29 cellular contexts compared by ENCODE assay signal in the genomic region with DNA sequence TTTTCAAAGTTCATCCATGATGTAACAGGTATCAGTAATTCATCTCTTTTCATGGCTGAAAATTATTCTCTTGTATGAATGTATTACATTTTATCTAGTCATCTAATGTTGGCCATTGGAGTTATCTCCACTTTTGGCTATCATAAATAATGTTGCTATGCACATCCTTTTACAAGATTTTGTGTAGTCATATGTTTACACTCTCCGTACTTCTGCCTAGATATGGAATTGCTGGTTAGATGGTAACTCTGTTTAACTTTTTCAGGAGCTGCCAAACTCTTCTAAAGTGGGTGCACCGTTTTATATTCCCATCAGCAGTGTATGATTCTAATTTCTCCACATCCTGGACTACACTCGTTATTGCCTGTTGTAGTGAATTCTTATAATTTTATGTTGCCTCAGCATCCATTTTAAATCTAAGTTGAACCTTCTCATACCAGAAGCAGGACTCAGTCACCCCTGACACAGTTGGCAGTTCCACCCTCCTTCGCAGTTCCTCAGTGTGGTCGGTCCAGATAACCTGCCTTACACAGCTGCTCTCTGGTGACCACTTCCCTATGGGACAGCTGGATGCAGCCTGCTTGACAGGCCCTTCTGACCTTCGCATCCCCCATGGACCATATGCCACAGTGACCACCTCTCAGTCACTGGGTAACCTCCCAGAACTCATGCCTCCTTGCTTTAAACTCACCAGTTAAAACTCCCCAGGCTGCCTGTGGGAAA. TPM values are rescaled to one million over a fixed set of nuclear protein-coding genes. Genes with fewer than 3 reads are reported as not detected.
DNase-seq lines count a peak whose midpoint lies in the region; ATAC-seq and TF ChIP-seq lines count a peak whose summit lies in the region.
"Had no signal": no experiment of that assay in that cellular context is flagged by ENCODE, and none has a peak within 500 bp of the region (broad histone marks: within the 10 kb centered on the region; RNA-seq: fewer than 3 reads in every experiment).

No MANE protein-coding gene starts in this region.

- no peaks in the 10 kb centered on the region for H3K27me3 ChIP-seq in transverse colon
- H3K27me3 ChIP-seq in CD4-positive, alpha-beta T cell (ENCODE audit: control insufficient read depth, insufficient read depth, low read length) = no peaks in the 10 kb centered on the region
- H3K27me3 ChIP-seq: SJSA1, upper lobe of left lung had no signal

- no peaks in the 10 kb centered on the region for H3K4me1 Mint-ChIP-seq in CD4-positive, alpha-beta T cell (ENCODE audit: low read depth)
- H3K4me1 Mint-ChIP-seq: brain; nephron; stimulated activated naive CD8-positive, alpha-beta T cell treated with anti-CD3 and anti-CD28 coated beads, Interleukin-15, amount 100 ng/mL, for 72 hours had no signal

- no TSS peak for BruUV-seq in OCI-LY7 (replicated peaks; lab: Mats Ljungman, UMichigan)

- no peaks in the 10 kb centered on the region for H3K9me2 ChIP-seq in OCI-LY7 (ENCODE audit: insufficient read depth, low read length)

- CTCF ChIA-PET in OCI-LY7 (lab: Charles Lee; ENCODE audit: unreplicated experiment) = no interaction called here
- CTCF ChIA-PET in CD4-positive, alpha-beta T cell (lab: Charles Lee) = no interaction called here

- no peak for TF ChIP-seq POLR2A in transverse colon (IDR thresholded peaks at IDR 0.05)

- no peaks in the 10 kb centered on the region for H3K27me3 Mint-ChIP-seq in CD4-positive, alpha-beta T cell
- H3K27me3 Mint-ChIP-seq: activated CD4-positive, alpha-beta memory T cell treated with anti-CD3 and anti-CD28 coated beads for 36 hours; stimulated activated naive CD8-positive, alpha-beta T cell treated with anti-CD3 and anti-CD28 coated beads, Interleukin-15, amount 100 ng/mL, for 72 hours; T-helper 17 cell had no signal

- DNase-seq in HCEC 1CT = peak; percentile 25
- peak; percentile 36 for DNase-seq in OCI-LY7 (ENCODE audit: low spot score)
- DNase-seq in choroid plexus epithelial cell (ENCODE audit: low read depth) = peak; percentile 11
- DNase-seq in transverse colon = no peak
- no peak for DNase-seq in AG08396 (ENCODE audit: low spot score)
- no peak for DNase-seq in GM13976 (ENCODE audit: low spot score)
- DNase-seq in CD4-positive, alpha-beta T cell = no peak
- no peak for DNase-seq in hepatic stellate cell (ENCODE audit: low spot score)
- DNase-seq: activated CD4-positive, alpha-beta memory T cell treated with anti-CD3 and anti-CD28 coated beads for 36 hours; activated CD4-positive, CD25-positive, alpha-beta regulatory T cell; activated gamma-delta T cell; activated T-cell treated with anti-CD3 and anti-CD28 coated beads for 4 hours; EL; NCI-H187; NCI-H2227 treated with DMSO at 0.1 percent for 48 hours; psoas muscle; stimulated activated CD4-positive, alpha-beta T cell treated with anti-CD3 and anti-CD28 coated beads, Interleukin-4, amount 100 ng/mL, for 1 hour; stimulated activated naive CD8-positive, alpha-beta T cell treated with anti-CD3 and anti-CD28 coated beads, Interleukin-15, amount 100 ng/mL, for 72 hours; T-helper 17 cell; upper lobe of left lung had no signal

- peaks cover 3% of the 10 kb centered on the region for H3K9me3 Mint-ChIP-seq in CD4-positive, alpha-beta T cell
- H3K9me3 Mint-ChIP-seq: activated CD4-positive, alpha-beta memory T cell treated with anti-CD3 and anti-CD28 coated beads for 36 hours; brain; nephron; stimulated activated naive CD8-positive, alpha-beta T cell treated with anti-CD3 and anti-CD28 coated beads, Interleukin-15, amount 100 ng/mL, for 72 hours had no signal

- peaks cover 9% of the 10 kb centered on the region for H3K36me3 ChIP-seq in OCI-LY7 (ENCODE audit: insufficient read depth, low read length)
- no peaks in the 10 kb centered on the region for H3K36me3 ChIP-seq in transverse colon
- H3K36me3 ChIP-seq: SJSA1 had no signal

- H3K27ac ChIP-seq in OCI-LY7 (ENCODE audit: low read depth, low read length, poor library complexity, severe bottlenecking) (no peak overlapping the region), transverse colon (peak overlapping the region; percentile 55 to 77 (median 64))
- no peak overlapping the region for H3K27ac ChIP-seq in CD4-positive, alpha-beta T cell (ENCODE audit: low read depth, low read length)
- H3K27ac ChIP-seq: coronary artery, psoas muscle, SJSA1, upper lobe of left lung had no signal

- WGBS in transverse colon (ENCODE audit: low coverage in 1 of 2), 2 donors = 0 to 71% methylated on average over 1 to 6 of the region's 6 CpGs

- H3K27ac Mint-ChIP-seq in CD4-positive, alpha-beta T cell = no peak overlapping the region
- H3K27ac Mint-ChIP-seq: activated CD4-positive, alpha-beta memory T cell treated with anti-CD3 and anti-CD28 coated beads for 36 hours; brain; nephron; T-helper 17 cell had no signal

- POLR2A ChIA-PET in OCI-LY7 (lab: Charles Lee) = no interaction called here
- POLR2A ChIA-PET in CD4-positive, alpha-beta T cell (lab: Charles Lee) = no interaction called here

- in situ Hi-C loops in transverse colon (cut with MboI; ENCODE audit: low pct_ligation_motif_present in 1 of 4, low pct_unique_long_range_greater_than_20kb in 1 of 4, low sequenced_read_pairs in 3 of 4) (no loop called here), GM13976 (cut with MboI; ENCODE audit: low sequenced_read_pairs, unreplicated experiment) (no loop called here)

- no peak overlapping the region for H3K4me3 Mint-ChIP-seq in CD4-positive, alpha-beta T cell
- H3K4me3 Mint-ChIP-seq: activated CD4-positive, alpha-beta memory T cell treated with anti-CD3 and anti-CD28 coated beads for 36 hours; brain; nephron; stimulated activated naive CD8-positive, alpha-beta T cell treated with anti-CD3 and anti-CD28 coated beads, Interleukin-15, amount 100 ng/mL, for 72 hours; T-helper 17 cell had no signal

- intact Hi-C loops in OCI-LY7 (cut with micrococcal nuclease; ENCODE audit: unreplicated experiment) = no loop called here
- intact Hi-C loops in transverse colon (cut with DNase I; ENCODE audit: low total_unique reads) = loop anchor here (10.0 kb wide), 1 partner anchor 1815 kb away; no protein-coding TSS in a partner anchor
- intact Hi-C loops in CD4-positive, alpha-beta T cell (cut with DNase I, micrococcal nuclease) = no loop called here

- ATAC-seq in CD4-positive, alpha-beta T cell (ENCODE audit: poor library complexity) = no peak
- ATAC-seq: Panc1; psoas muscle; stimulated activated naive CD8-positive, alpha-beta T cell treated with anti-CD3 and anti-CD28 coated beads, Interleukin-15, amount 100 ng/mL, for 72 hours; T-helper 17 cell had no signal

- H3K36me3 Mint-ChIP-seq in CD4-positive, alpha-beta T cell (ENCODE audit: low read depth) = peaks cover 69% of the 10 kb centered on the region

- no peaks in the 10 kb centered on the region for H3K79me2 ChIP-seq in OCI-LY7 (ENCODE audit: insufficient read depth, low read depth, low read length)

- H3K9me3 ChIP-seq in OCI-LY7 (ENCODE audit: low read length) (no peaks in the 10 kb centered on the region), transverse colon (no peaks in the 10 kb centered on the region)
- H3K9me3 ChIP-seq in CD4-positive, alpha-beta T cell (ENCODE audit: control insufficient read depth, low read length) = no peaks in the 10 kb centered on the region
- H3K9me3 ChIP-seq: psoas muscle, SJSA1, upper lobe of left lung had no signal

- peak overlapping the region; percentile 30 for H3K4me2 ChIP-seq in OCI-LY7 (ENCODE audit: low read length)
- H3K4me2 ChIP-seq: smooth muscle cell had no signal

- TF ChIP-seq EP300 in transverse colon (IDR thresholded peaks at IDR 0.05; ENCODE audit: low read depth) = no peak

- peak overlapping the region; percentile 24; the same call in 1 of the 2 replicates for H2AFZ ChIP-seq in OCI-LY7 (ENCODE audit: low read length)

- H3K4me1 ChIP-seq in OCI-LY7 (ENCODE audit: insufficient read depth, low read length, poor library complexity, severe bottlenecking) = peaks cover 29% of the 10 kb centered on the region
- H3K4me1 ChIP-seq in transverse colon = peaks cover 0 to 12% (median 3%) of the 10 kb centered on the region in 4 donors
- H3K4me1 ChIP-seq: upper lobe of left lung had no signal

- H3K4me3 ChIP-seq in OCI-LY7 (ENCODE audit: low read depth, low read length, poor library complexity, severe bottlenecking) (no peak overlapping the region), choroid plexus epithelial cell (ENCODE audit: low read depth, low read length) (no peak overlapping the region), transverse colon (no peak overlapping the region)
- H3K4me3 ChIP-seq: coronary artery, psoas muscle, SJSA1, smooth muscle cell, upper lobe of left lung had no signal

- TF ChIP-seq CTCF in OCI-LY7 (conservative IDR thresholded peaks at IDR 0.05; ENCODE audit: low read length) = no peak
- TF ChIP-seq CTCF in choroid plexus epithelial cell (conservative IDR thresholded peaks at IDR 0.05; ENCODE audit: low read depth, low read length) = no peak
- TF ChIP-seq CTCF in transverse colon (IDR thresholded peaks at IDR 0.05) = no peak
- TF ChIP-seq CTCF in GM13976 (IDR thresholded peaks at IDR 0.05; ENCODE audit: borderline replicate concordance, control extremely low read depth, extremely low read depth, insufficient read depth, missing control alignments) = no peak
- TF ChIP-seq CTCF in CD4-positive, alpha-beta T cell (IDR thresholded peaks at IDR 0.05) = no peak

- H4K20me1 ChIP-seq in OCI-LY7 (ENCODE audit: insufficient read depth, low read length) = no peaks in the 10 kb centered on the region

RNA-seq across cellular contexts. Expression of gene KIZ, which starts 33.9 kb away (rescaled TPM):
- 16.0 and 21.6 TPM in 2 replicates for total RNA-seq in OCI-LY7 (2014; rRNA removed; shearing (Covaris generic))
- total RNA-seq in OCI-LY7 (2022) = 23.7 and 34.1 TPM in 2 replicates
- 10 to 100 TPM; 24.3 to 95.9 (median 36.9) TPM for total RNA-seq in transverse colon
- 10 to 100 TPM; 31.1 to 33.8 TPM for total RNA-seq in CD4-positive, alpha-beta T cell

RNA-seq across cellular contexts. Expression of gene LINC00237, which starts 53.7 kb away (rescaled TPM):
- not detected in 2 replicates for total RNA-seq in OCI-LY7 (2014; rRNA removed; shearing (Covaris generic))
- total RNA-seq in OCI-LY7 (2022) (not detected in 2 replicates), transverse colon (not detected)
- total RNA-seq in CD4-positive, alpha-beta T cell = not detected
- total RNA-seq: activated CD4-positive, alpha-beta memory T cell treated with anti-CD3 and anti-CD28 coated beads for 36 hours; fibroblast of lung; MCF 10A; mesenteric fat pad; psoas muscle; SJSA1; smooth muscle cell; T-helper 17 cell; upper lobe of left lung had no signal

Comparison
In these comparisons a context has a peak if more than half of its experiments do, and no peak if none do; other contexts are left out.
1. DNase-seq: peak in HCEC 1CT (single experiment), OCI-LY7 (single experiment) and choroid plexus epithelial cell (single experiment); none in transverse colon (single experiment), AG08396 (single experiment), GM13976 (single experiment), CD4-positive, alpha-beta T cell (0 of 10) and hepatic stellate cell (single experiment).
2. H3K27ac ChIP-seq: peak in transverse colon (4 of 4); none in OCI-LY7 (single experiment) and CD4-positive, alpha-beta T cell (single experiment).